In the genomic region with DNA sequence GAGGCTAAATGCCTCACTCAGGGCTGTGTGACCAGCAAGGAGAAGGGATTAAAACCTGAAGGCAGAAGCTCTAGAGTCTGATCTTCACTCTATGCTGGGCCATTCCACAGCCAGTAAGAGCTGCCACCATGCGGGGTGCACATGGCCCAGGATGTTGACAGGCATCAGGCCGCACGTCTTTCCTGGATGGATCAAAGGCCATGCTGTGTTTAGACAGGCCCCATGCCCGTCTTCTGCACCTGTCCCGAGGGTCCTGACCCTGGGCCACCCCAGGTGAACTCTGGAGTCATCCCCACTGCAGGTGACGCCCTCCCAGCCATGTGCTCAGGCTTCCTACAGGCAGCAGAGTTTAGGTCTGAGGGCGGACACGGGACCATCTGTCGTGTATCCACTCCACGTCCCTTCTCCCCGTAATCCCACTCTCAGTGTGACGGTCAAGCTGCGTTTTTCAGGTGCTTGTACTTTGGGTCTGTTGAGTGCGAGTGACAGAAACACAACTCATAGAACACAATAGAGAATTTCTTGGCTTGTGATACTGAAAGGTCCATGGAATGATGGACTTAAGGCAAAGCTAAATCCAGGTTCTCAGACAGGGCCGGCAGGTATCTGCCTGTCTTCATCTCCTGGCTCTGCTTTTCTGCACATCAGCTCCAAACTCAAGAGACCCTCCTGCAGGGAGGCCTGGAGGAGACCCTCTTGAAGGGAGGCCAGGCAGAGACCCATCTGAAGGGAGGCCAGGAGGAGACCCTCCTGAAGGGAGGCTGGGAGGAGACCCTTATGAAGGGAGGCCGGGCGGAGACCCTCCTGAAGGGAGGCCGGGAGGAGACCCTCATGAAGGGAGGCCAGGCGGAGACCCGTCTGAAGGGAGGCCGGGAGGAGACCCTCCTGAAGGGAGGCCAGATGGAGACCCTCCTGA, we compare ENCODE assay signal across 27 cellular contexts.
"Had no signal": no experiment of that assay in that cellular context is flagged by ENCODE, and none has a peak within 500 bp of the region (broad histone marks: within the 10 kb centered on the region; RNA-seq: fewer than 3 reads in every experiment).

No MANE protein-coding gene starts in this region.

- H3K27me3 ChIP-seq: ascending aorta, breast epithelium had no signal

- H3K9me3 ChIP-seq: ascending aorta, breast epithelium had no signal

- H3K27ac ChIP-seq: ascending aorta, breast epithelium, coronary artery, dorsolateral prefrontal cortex had no signal

- ATAC-seq: activated CD4-positive, alpha-beta T cell treated with anti-CD3 and anti-CD28 coated beads for 36 hours; activated naive CD4-positive, alpha-beta T cell treated with anti-CD3 and anti-CD28 coated beads, Interleukin-2, amount 50 U/mL, for 72 hours; activated T-cell treated with anti-CD3 and anti-CD28 coated beads, Interleukin-2, amount 50 U/mL, for 72 hours; esophagus mucosa; T-helper 17 cell had no signal

- H3K36me3 ChIP-seq: ascending aorta, breast epithelium had no signal

- H3K4me3 ChIP-seq: ascending aorta, breast epithelium, coronary artery, dorsolateral prefrontal cortex had no signal

- DNase-seq: activated CD4-positive, alpha-beta memory T cell treated with anti-CD3 and anti-CD28 coated beads, Interleukin-2, amount 10 ng/mL, durations not matched to agents 7 days and 5 days; activated CD4-positive, alpha-beta T cell treated with anti-CD3 and anti-CD28 coated beads for 36 hours; activated CD4-positive, alpha-beta T cell treated with anti-CD3 and anti-CD28 coated beads, Interleukin-2, amount 10 ng/mL, durations not matched to agents 24 days and 14 days; activated CD4-positive, alpha-beta T cell treated with anti-CD3 and anti-CD28 coated beads, Interleukin-2, amount 50 U/mL, for 4 hours; activated CD4-positive, CD25-positive, alpha-beta regulatory T cell; activated CD4-positive, CD25-positive, alpha-beta regulatory T cell treated with anti-CD3 and anti-CD28 coated beads, Interleukin-2, amount 50 U/mL, for 72 hours; activated CD8-positive, alpha-beta memory T cell treated with anti-CD3 and anti-CD28 coated beads, Interleukin-2, amount 50 U/mL, for 48 hours; activated gamma-delta T cell; activated naive CD4-positive, alpha-beta T cell; activated naive CD4-positive, alpha-beta T cell treated with anti-CD3 and anti-CD28 coated beads, Interleukin-2, amount 10 ng/mL, durations not matched to agents 7 days and 5 days; activated naive CD8-positive, alpha-beta T cell treated with anti-CD3 and anti-CD28 coated beads, Interleukin-2, amount 10 ng/mL, durations not matched to agents 7 days and 5 days; activated T-cell treated with anti-CD3 and anti-CD28 coated beads for 4 hours; activated T-cell treated with anti-CD3 and anti-CD28 coated beads, Interleukin-2, amount 50 U/mL, for 24 hours; activated T-cell treated with anti-CD3 and anti-CD28 coated beads, Interleukin-2, amount 50 U/mL, for 72 hours; dorsolateral prefrontal cortex; effector memory CD4-positive, alpha-beta T cell; endodermal cell; foreskin fibroblast; head of caudate nucleus; T-helper 17 cell; T1000 had no signal

- FAIRE-seq: frontal cortex had no signal

- H3K4me1 ChIP-seq: breast epithelium had no signal
